ENCODE assay signal across 1 cellular context in genomic region chr19:39692166-39692565, GRCh38.
TF ChIP-seq lines count a peak whose summit lies in the region.

No MANE protein-coding gene starts in this region.

TF ChIP-seq in H1, 55 proteins besides CTCF, POLR2A, EP300 and RAD21:
- TF ChIP-seq SAP30 (IDR thresholded peaks at IDR 0.05; ENCODE audit: insufficient read depth, insufficient replicate concordance, low read length): no peak
- no peak for TF ChIP-seq RXRA (IDR thresholded peaks at IDR 0.05; ENCODE audit: insufficient read depth, low read depth, low read length)
- no peak for TF ChIP-seq USF2 (IDR thresholded peaks at IDR 0.05; ENCODE audit: low read length)
- no peak for TF ChIP-seq CBX8 (IDR thresholded peaks at IDR 0.05; ENCODE audit: borderline replicate concordance, low read depth, low read length)
- TF ChIP-seq SP2 (IDR thresholded peaks at IDR 0.05; ENCODE audit: low read length): no peak
- no peak for TF ChIP-seq SRF (IDR thresholded peaks at IDR 0.05; ENCODE audit: low read depth, low read length)
- no peak for TF ChIP-seq NRF1 (IDR thresholded peaks at IDR 0.05; ENCODE audit: low read depth, low read length)
TF ChIP-seq in H1: peak in this region for 0.
